ENCODE assay signal across 31 cellular contexts in the genomic region with DNA sequence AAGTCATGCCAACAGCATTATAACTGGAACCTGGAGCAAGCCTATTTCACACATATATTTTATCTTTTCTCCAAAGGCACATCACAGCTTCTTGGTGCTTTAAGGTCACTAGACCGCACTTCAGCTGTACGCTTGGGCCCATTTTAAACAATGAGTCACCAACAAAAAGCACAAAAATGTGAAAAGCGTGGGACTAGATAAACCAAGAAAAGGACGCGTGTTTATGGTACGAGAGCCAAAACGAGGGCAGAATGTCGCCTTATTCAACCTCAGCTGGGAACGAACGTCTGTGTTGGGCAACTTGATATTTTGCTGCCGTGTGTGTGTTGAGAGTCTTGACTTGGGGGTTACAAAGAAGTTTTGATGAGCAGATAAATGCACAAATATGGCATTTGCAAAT. TPM values are rescaled to one million over a fixed set of nuclear protein-coding genes. Genes with fewer than 3 reads are reported as not detected.
A peak's percentile ranks its signal among the peaks of the same experiment; 100 is the strongest.
DNase-seq lines count a peak whose midpoint lies in the region; ATAC-seq and TF ChIP-seq lines count a peak whose summit lies in the region.
"Had no signal": no experiment of that assay in that cellular context is flagged by ENCODE, and none has a peak within 500 bp of the region (broad histone marks: within the 10 kb centered on the region; RNA-seq: fewer than 3 reads in every experiment).

No MANE protein-coding gene starts in this region.

- dilution Hi-C loops in mammary epithelial cell (cut with HindIII; ENCODE audit: low sequenced_read_pairs), result no loop called here

- no peak overlapping the region for H4K91ac ChIP-seq in mesenchymal stem cell (ENCODE audit: low read length)

- no peak overlapping the region for H2AK5ac ChIP-seq in mesenchymal stem cell (ENCODE audit: low read length, severe bottlenecking)

- H2BK120ac ChIP-seq in mesenchymal stem cell (ENCODE audit: low read depth, low read length), result no peak overlapping the region

- no peaks in the 10 kb centered on the region for H4K20me1 ChIP-seq in mammary epithelial cell (ENCODE audit: insufficient read depth, low read length)

- H3K36me3 Mint-ChIP-seq in MCF 10A (ENCODE audit: insufficient read depth, unreplicated experiment) (peaks cover 46% of the 10 kb centered on the region), endothelial cell (ENCODE audit: low read depth, unreplicated experiment) (peaks cover 19% of the 10 kb centered on the region)
- peaks cover 21% of the 10 kb centered on the region for H3K36me3 Mint-ChIP-seq in stimulated activated effector memory CD8-positive, alpha-beta T cell treated with anti-CD3 and anti-CD28 coated beads, Interleukin-12 subunit alpha, Interleukin-12 subunit beta, amount 100 ng/mL, for 72 hours
- peaks cover 34% of the 10 kb centered on the region for H3K36me3 Mint-ChIP-seq in CD8-positive, alpha-beta T cell
- H3K36me3 Mint-ChIP-seq: natural killer cell treated with Interleukin-12 subunit alpha and Interleukin-12 subunit beta and Interleukin-15 and Interleukin-18, amount 100 ng/mL, for 72 hours had no signal

- no peaks in the 10 kb centered on the region for H3K9me3 ChIP-seq in mammary epithelial cell (replicated peaks; ENCODE audit: insufficient read depth, low read length)
- no peaks in the 10 kb centered on the region for H3K9me3 ChIP-seq in mesenchymal stem cell (ENCODE audit: control insufficient read depth, low read length)
- no peaks in the 10 kb centered on the region for H3K9me3 ChIP-seq in CD8-positive, alpha-beta T cell (ENCODE audit: low read length)
- H3K9me3 ChIP-seq: left ventricle myocardium inferior, tibial artery had no signal

- H3K79me1 ChIP-seq in mesenchymal stem cell (replicated peaks; ENCODE audit: low read length, poor library complexity, severe bottlenecking), result peaks cover 9% of the 10 kb centered on the region

- no peak overlapping the region for H3K18ac ChIP-seq in mesenchymal stem cell (ENCODE audit: low read depth in 1 of 2, low read length in 2 of 2)

- no peak overlapping the region for H3K27ac Mint-ChIP-seq in MCF 10A (ENCODE audit: low read depth, unreplicated experiment)
- no peak overlapping the region for H3K27ac Mint-ChIP-seq in endothelial cell (ENCODE audit: unreplicated experiment)
- H3K27ac Mint-ChIP-seq in stimulated activated effector memory CD8-positive, alpha-beta T cell treated with anti-CD3 and anti-CD28 coated beads, Interleukin-12 subunit alpha, Interleukin-12 subunit beta, amount 100 ng/mL, for 72 hours, result no peak overlapping the region
- H3K27ac Mint-ChIP-seq in CD8-positive, alpha-beta T cell, result no peak overlapping the region
- H3K27ac Mint-ChIP-seq: dendritic cell treated with granulocyte-macrophage colony-stimulating factor and Interleukin-4, amounts not matched to agents 40 ng/mL and 50 ng/mL, for 4 days; natural killer cell treated with Interleukin-12 subunit alpha and Interleukin-12 subunit beta and Interleukin-15 and Interleukin-18, amount 100 ng/mL, for 72 hours; stimulated activated naive CD8-positive, alpha-beta T cell treated with anti-CD3 and anti-CD28 coated beads, Interleukin-15, Interleukin-2, amounts not matched to agents 100 ng/mL and 50 ng/mL, for 24 hours had no signal

- no peak overlapping the region for H2BK15ac ChIP-seq in mesenchymal stem cell (ENCODE audit: low read depth, poor library complexity, severe bottlenecking)

- no peak overlapping the region for H3K4ac ChIP-seq in mesenchymal stem cell (ENCODE audit: low read depth in 1 of 2, low read length in 2 of 2)

- TF ChIP-seq CTCF in MCF 10A (IDR thresholded peaks at IDR 0.05; ENCODE audit: unreplicated experiment) (no peak), mammary epithelial cell (conservative IDR thresholded peaks at IDR 0.05 in 1 of 2, IDR thresholded peaks at IDR 0.05 in 1 of 2; ENCODE audit: extremely low read depth in 1 of 2, insufficient read depth in 1 of 2, low read depth in 1 of 2, low read length in 2 of 2) (no peak), endothelial cell (IDR thresholded peaks at IDR 0.05; ENCODE audit: unreplicated experiment) (no peak)
- TF ChIP-seq CTCF in CD8-positive, alpha-beta T cell (IDR thresholded peaks at IDR 0.05), result no peak

- H3K4me1 ChIP-seq in mammary epithelial cell (ENCODE audit: insufficient read depth, low read length), result no peaks in the 10 kb centered on the region
- no peaks in the 10 kb centered on the region for H3K4me1 ChIP-seq in mesenchymal stem cell (ENCODE audit: control insufficient read depth, insufficient read depth, low read depth, low read length)
- H3K4me1 ChIP-seq in CD8-positive, alpha-beta T cell (ENCODE audit: insufficient read depth, low read length), result no peaks in the 10 kb centered on the region
- H3K4me1 ChIP-seq: left ventricle myocardium inferior, parathyroid adenoma, tibial artery had no signal

- H2BK5ac ChIP-seq in mesenchymal stem cell (ENCODE audit: low read depth, low read length, poor library complexity, severe bottlenecking), result no peak overlapping the region

- no peak overlapping the region for H3K14ac ChIP-seq in mesenchymal stem cell (ENCODE audit: low read length in 2 of 2)

- H3K27ac ChIP-seq in mammary epithelial cell (ENCODE audit: insufficient read depth, low read depth, low read length) (no peak overlapping the region), mesenchymal stem cell (ENCODE audit: low read length, poor library complexity, severe bottlenecking) (no peak overlapping the region)
- no peak overlapping the region for H3K27ac ChIP-seq in CD8-positive, alpha-beta T cell (ENCODE audit: low read depth, low read length)
- H3K27ac ChIP-seq: 22Rv1, cardiac muscle cell, GM23248, hepatocyte, KMS-11, left ventricle myocardium inferior, parathyroid adenoma, tibial artery had no signal

- H3K4me2 ChIP-seq in mammary epithelial cell (ENCODE audit: insufficient read depth, low read depth, low read length) (no peak overlapping the region), mesenchymal stem cell (ENCODE audit: low read length, poor library complexity, severe bottlenecking) (no peak overlapping the region)
- H3K4me2 ChIP-seq: hepatocyte, KMS-11 had no signal

- H3K79me2 ChIP-seq in mammary epithelial cell (ENCODE audit: insufficient read depth, low read length), result no peaks in the 10 kb centered on the region
- H3K79me2 ChIP-seq: hepatocyte had no signal

- CTCF ChIA-PET in MCF 10A (lab: Yijun Ruan, JAX), result interaction anchor here (6.5 kb wide), 1 partner anchor 268 kb away, joined by 127 read pairs; no protein-coding TSS in a partner anchor
- CTCF ChIA-PET in mammary epithelial cell (lab: Charles Lee; ENCODE audit: low non-redundant PET), result no interaction called here
- CTCF ChIA-PET in CD8-positive, alpha-beta T cell (lab: Charles Lee), result interaction anchor here (1.0 to 22.2 kb wide), 4 partner anchors 9 to 269 kb away, joined by 3 to 423 read pairs (median 4); partner anchors contain the start of gene NAPA

- POLR2A ChIA-PET in MCF 10A (lab: Yijun Ruan, JAX), result interaction anchor here (0.8 kb wide), 1 partner anchor 104 kb away, joined by 3 read pairs; no protein-coding TSS in a partner anchor
- POLR2A ChIA-PET in CD8-positive, alpha-beta T cell (lab: Charles Lee), result interaction anchor here (0.8 kb wide), 1 partner anchor 271 kb away, joined by 4 read pairs; no protein-coding TSS in a partner anchor

- H3K9me3 Mint-ChIP-seq in MCF 10A (ENCODE audit: unreplicated experiment) (no peaks in the 10 kb centered on the region), endothelial cell (ENCODE audit: unreplicated experiment) (no peaks in the 10 kb centered on the region)
- H3K9me3 Mint-ChIP-seq in stimulated activated effector memory CD8-positive, alpha-beta T cell treated with anti-CD3 and anti-CD28 coated beads, Interleukin-12 subunit alpha, Interleukin-12 subunit beta, amount 100 ng/mL, for 72 hours, result no peaks in the 10 kb centered on the region
- H3K9me3 Mint-ChIP-seq in CD8-positive, alpha-beta T cell, result no peaks in the 10 kb centered on the region
- H3K9me3 Mint-ChIP-seq: CD8-positive, alpha-beta memory T cell; dendritic cell treated with granulocyte-macrophage colony-stimulating factor and Interleukin-4, amounts not matched to agents 40 ng/mL and 50 ng/mL, for 4 days; natural killer cell treated with Interleukin-12 subunit alpha and Interleukin-12 subunit beta and Interleukin-15 and Interleukin-18, amount 100 ng/mL, for 72 hours; stimulated activated naive CD8-positive, alpha-beta T cell treated with anti-CD3 and anti-CD28 coated beads, Interleukin-15, Interleukin-2, amounts not matched to agents 100 ng/mL and 50 ng/mL, for 24 hours had no signal

- H3K23ac ChIP-seq in mesenchymal stem cell (ENCODE audit: low read length in 2 of 2), result no peak overlapping the region

- H3K27me3 Mint-ChIP-seq in MCF 10A (ENCODE audit: insufficient read depth, unreplicated experiment), result no peaks in the 10 kb centered on the region
- H3K27me3 Mint-ChIP-seq in endothelial cell (ENCODE audit: unreplicated experiment), result peaks cover 5% of the 10 kb centered on the region
- H3K27me3 Mint-ChIP-seq in CD8-positive, alpha-beta T cell (ENCODE audit: low read depth), result peaks cover 7% of the 10 kb centered on the region

- 96% methylated on average over 11 of the region's 11 CpGs for WGBS in mammary epithelial cell (ENCODE audit: low coverage, missing lambda C conversion rate)
- 48% methylated on average over 11 of the region's 11 CpGs for WGBS in mesenchymal stem cell

- H2AFZ ChIP-seq in mammary epithelial cell (ENCODE audit: low read depth, low read length), result no peak overlapping the region
- no peak overlapping the region for H2AFZ ChIP-seq in mesenchymal stem cell (ENCODE audit: low read depth, low read length)
- H2AFZ ChIP-seq: GM23248, hepatocyte, parathyroid adenoma had no signal

- no peaks in the 10 kb centered on the region for H3K36me3 ChIP-seq in mammary epithelial cell (ENCODE audit: insufficient read depth, low read length)
- peaks cover 36 to 40% of the 10 kb centered on the region in 2 experiments for H3K36me3 ChIP-seq in mesenchymal stem cell (ENCODE audit: control insufficient read depth in 1 of 2, insufficient read depth in 2 of 2, low read depth in 1 of 2, low read length in 2 of 2)
- peaks cover 16% of the 10 kb centered on the region for H3K36me3 ChIP-seq in CD8-positive, alpha-beta T cell (ENCODE audit: insufficient read depth, low read length)

- ATAC-seq in GM21717 (IDR thresholded peaks at IDR 0.05; ENCODE audit: unreplicated experiment), result no peak
- no peak for ATAC-seq in stimulated activated effector memory CD8-positive, alpha-beta T cell treated with anti-CD3 and anti-CD28 coated beads, Interleukin-12 subunit alpha, Interleukin-12 subunit beta, amount 100 ng/mL, for 72 hours
- no peak for ATAC-seq in HG03469 (IDR thresholded peaks at IDR 0.05; ENCODE audit: unreplicated experiment)
- no peak for ATAC-seq in CD8-positive, alpha-beta T cell
- ATAC-seq: natural killer cell treated with Interleukin-12 subunit alpha and Interleukin-12 subunit beta and Interleukin-15 and Interleukin-18, amount 100 ng/mL, for 72 hours; right cardiac atrium had no signal

- H4K8ac ChIP-seq in mesenchymal stem cell (ENCODE audit: low read length), result no peak overlapping the region

- intact Hi-C loops in MCF 10A (cut with micrococcal nuclease) (no loop called here), mammary epithelial cell (cut with micrococcal nuclease) (no loop called here)
- intact Hi-C loops in CD8-positive, alpha-beta T cell (cut with DNase I, micrococcal nuclease), result loop anchor here in 1 of 2 experiments (10.0 kb wide), 1 partner anchor 189 kb away; the partner anchor contains the start of gene NAPA

- no peak overlapping the region for H2BK12ac ChIP-seq in mesenchymal stem cell (ENCODE audit: low read length in 2 of 2)

- H3K4me1 Mint-ChIP-seq in MCF 10A (ENCODE audit: insufficient read depth, unreplicated experiment) (no peaks in the 10 kb centered on the region), endothelial cell (ENCODE audit: unreplicated experiment) (no peaks in the 10 kb centered on the region)
- no peaks in the 10 kb centered on the region for H3K4me1 Mint-ChIP-seq in stimulated activated effector memory CD8-positive, alpha-beta T cell treated with anti-CD3 and anti-CD28 coated beads, Interleukin-12 subunit alpha, Interleukin-12 subunit beta, amount 100 ng/mL, for 72 hours
- H3K4me1 Mint-ChIP-seq in CD8-positive, alpha-beta T cell (ENCODE audit: low read depth), result peaks cover 2% of the 10 kb centered on the region

- no peak overlapping the region for H3K9ac ChIP-seq in mammary epithelial cell (ENCODE audit: insufficient read depth, low read length)
- H3K9ac ChIP-seq in mesenchymal stem cell (ENCODE audit: low read length), result no peak overlapping the region
- H3K9ac ChIP-seq: GM23248, KMS-11, parathyroid adenoma had no signal

- no peak overlapping the region for H3K4me3 ChIP-seq in mammary epithelial cell (replicated peaks in 1 of 3; ENCODE audit: insufficient read depth in 1 of 3, low read depth in 2 of 3, low read length in 3 of 3)
- H3K4me3 ChIP-seq in mesenchymal stem cell (ENCODE audit: insufficient read depth in 1 of 2, low read depth in 1 of 2, low read length in 2 of 2), result no peak overlapping the region
- H3K4me3 ChIP-seq in CD8-positive, alpha-beta T cell (ENCODE audit: low read depth, low read length), result no peak overlapping the region
- H3K4me3 ChIP-seq: cardiac muscle cell, GM23248, hepatocyte, left ventricle myocardium inferior, tibial artery had no signal

- BruUV-seq in MCF 10A (replicated peaks; lab: Mats Ljungman, UMichigan), result no TSS peak
- no TSS peak for BruUV-seq in mammary epithelial cell (replicated peaks; lab: Mats Ljungman, UMichigan)

- H3K4me3 Mint-ChIP-seq in MCF 10A (ENCODE audit: unreplicated experiment) (no peak overlapping the region), endothelial cell (ENCODE audit: unreplicated experiment) (peak overlapping the region; percentile 56)
- H3K4me3 Mint-ChIP-seq in stimulated activated effector memory CD8-positive, alpha-beta T cell treated with anti-CD3 and anti-CD28 coated beads, Interleukin-12 subunit alpha, Interleukin-12 subunit beta, amount 100 ng/mL, for 72 hours, result no peak overlapping the region
- H3K4me3 Mint-ChIP-seq in CD8-positive, alpha-beta T cell, result no peak overlapping the region
- H3K4me3 Mint-ChIP-seq: dendritic cell treated with granulocyte-macrophage colony-stimulating factor and Interleukin-4, amounts not matched to agents 40 ng/mL and 50 ng/mL, for 4 days; natural killer cell treated with Interleukin-12 subunit alpha and Interleukin-12 subunit beta and Interleukin-15 and Interleukin-18, amount 100 ng/mL, for 72 hours; stimulated activated naive CD8-positive, alpha-beta T cell treated with anti-CD3 and anti-CD28 coated beads, Interleukin-15, Interleukin-2, amounts not matched to agents 100 ng/mL and 50 ng/mL, for 24 hours had no signal

- H3K27me3 ChIP-seq in mammary epithelial cell (ENCODE audit: insufficient read depth, low read length) (no peaks in the 10 kb centered on the region), mesenchymal stem cell (ENCODE audit: control insufficient read depth in 1 of 2, insufficient read depth in 1 of 2, low read length in 2 of 2) (no peaks in the 10 kb centered on the region)
- H3K27me3 ChIP-seq in CD8-positive, alpha-beta T cell (ENCODE audit: insufficient read depth, low read length), result peaks cover 4% of the 10 kb centered on the region
- H3K27me3 ChIP-seq: cardiac muscle cell, hepatocyte, tibial artery had no signal

- in situ Hi-C loops in mammary epithelial cell (cut with MboI; ENCODE audit: low sequenced_read_pairs in 2 of 2), result loop anchor here in 1 of 2 donors (5.0 kb wide), 1 partner anchor 262 kb away; no protein-coding TSS in a partner anchor

- DNase-seq in MCF 10A (ENCODE audit: unreplicated experiment) (peak; percentile 46), mammary epithelial cell (no peak), endothelial cell (ENCODE audit: low spot score) (no peak), mesenchymal stem cell (peak; percentile 93)
- DNase-seq in stimulated activated effector memory CD8-positive, alpha-beta T cell treated with anti-CD3 and anti-CD28 coated beads, Interleukin-12 subunit alpha, Interleukin-12 subunit beta, amount 100 ng/mL, for 72 hours (ENCODE audit: low spot score in 2 of 2), result no peak
- no peak for DNase-seq in CD8-positive, alpha-beta T cell
- DNase-seq: activated CD4-positive, alpha-beta T cell treated with anti-CD3 and anti-CD28 coated beads for 1 hour; activated effector memory CD4-positive, alpha-beta T cell treated with anti-CD3 and anti-CD28 coated beads, Interleukin-2, amount 50 U/mL, for 16 hours; CD8-positive, alpha-beta memory T cell; foreskin melanocyte; GM23248; left ventricle myocardium inferior; midbrain; MV-4-11; NCI-H146; NCI-H2171; NCI-H524 treated with DMSO at 0.1 percent for 48 hours; right cardiac atrium; stimulated activated CD4-positive, alpha-beta T cell treated with anti-CD3 and anti-CD28 coated beads, Interleukin-12 subunit alpha, Interleukin-12 subunit beta, amount 100 ng/mL, for 4 hours; T-helper 1 cell; tibial artery had no signal

RNA-seq across cellular contexts. Expression of gene EHD2, which starts 9.2 kb away (rescaled TPM):
- total RNA-seq in MCF 10A (2022) (88.8 and 104 TPM in 2 replicates), mammary epithelial cell (100 to 1,000 TPM; 111 to 178 TPM), endothelial cell (ENCODE audit: unreplicated experiment) (81.5 TPM)
- polyA plus RNA-seq in mammary epithelial cell, result 43.8 TPM
- polyA minus RNA-seq in mammary epithelial cell, result 178 TPM
- 340 TPM for polyA plus RNA-seq in mesenchymal stem cell (2013, experiment 1 of 2)
- polyA plus RNA-seq in mesenchymal stem cell (2013, experiment 2 of 2), result 325 TPM
- total RNA-seq in CD8-positive, alpha-beta T cell, result under 1 TPM in 1 of 2 experiments, not detected in 1; 0.25 TPM
- total RNA-seq: natural killer cell treated with Interleukin-12 subunit alpha and Interleukin-12 subunit beta and Interleukin-15 and Interleukin-18, amount 100 ng/mL, for 72 hours had no signal
- polyA plus RNA-seq: CD8-positive, alpha-beta memory T cell had no signal

RNA-seq across cellular contexts. Expression of gene NOP53, which starts 41.3 kb away (rescaled TPM):
- total RNA-seq in MCF 10A (2022) (165 and 211 TPM in 2 replicates), mammary epithelial cell (100 to 1,000 TPM in 1 of 2 donors, 10 to 100 TPM in 1; 87.4 to 106 TPM), endothelial cell (ENCODE audit: unreplicated experiment) (324 TPM)
- polyA plus RNA-seq in mammary epithelial cell, result 71.7 TPM
- 43.9 TPM for polyA minus RNA-seq in mammary epithelial cell
- 245 TPM for polyA plus RNA-seq in mesenchymal stem cell (2013, experiment 1 of 2)
- polyA plus RNA-seq in mesenchymal stem cell (2013, experiment 2 of 2), result 251 TPM
- total RNA-seq in CD8-positive, alpha-beta T cell, result 100 to 1,000 TPM; 924 to 926 TPM

Comparison
In these comparisons a context has a peak if more than half of its experiments do, and no peak if none do; other contexts are left out.
1. DNase-seq: peak in MCF 10A (single experiment) and mesenchymal stem cell (single experiment); none in mammary epithelial cell (single experiment), endothelial cell (single experiment), stimulated activated effector memory CD8-positive, alpha-beta T cell treated with anti-CD3 and anti-CD28 coated beads, Interleukin-12 subunit alpha, Interleukin-12 subunit beta, amount 100 ng/mL, for 72 hours (0 of 2) and CD8-positive, alpha-beta T cell (0 of 7).
2. RNA of gene EHD2, which starts 9.2 kb away (total RNA-seq): 111 to 178 TPM in mammary epithelial cell, 88.8 to 104 TPM in MCF 10A and 81.5 TPM in endothelial cell (single experiment); 0.25 TPM in CD8-positive, alpha-beta T cell; every median in the first group is over 10 times any median in the second.